In the genomic region with DNA sequence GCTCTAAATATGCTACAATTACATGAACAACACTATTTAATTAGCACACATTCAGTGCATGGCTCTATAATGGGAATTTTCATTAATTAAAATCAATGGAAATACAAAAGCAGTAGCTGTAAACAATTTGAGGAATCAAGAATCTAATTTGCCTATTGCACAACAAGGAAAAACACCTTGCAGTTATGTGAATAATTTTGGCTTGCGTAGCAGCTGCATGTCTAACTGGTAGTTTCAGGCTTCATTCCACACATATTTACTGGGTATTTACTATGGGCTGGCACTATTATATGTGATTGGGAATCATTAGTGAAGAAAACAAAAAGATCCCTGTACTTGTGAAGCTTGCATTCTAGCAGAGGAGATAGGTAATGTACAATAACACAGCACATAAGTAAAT, we compare ENCODE assay signal across 17 cellular contexts. TPM values are rescaled to one million over a fixed set of nuclear protein-coding genes. Genes with fewer than 3 reads are reported as not detected.
DNase-seq lines count a peak whose midpoint lies in the region; ATAC-seq and TF ChIP-seq lines count a peak whose summit lies in the region.
"Had no signal": no experiment of that assay in that cellular context is flagged by ENCODE, and none has a peak within 500 bp of the region (broad histone marks: within the 10 kb centered on the region; RNA-seq: fewer than 3 reads in every experiment).

No MANE protein-coding gene starts in this region.

- no peak for TF ChIP-seq CTCF in neural progenitor cell (IDR thresholded peaks at IDR 0.05)

- H3K4me2 ChIP-seq in neural progenitor cell: no peak overlapping the region

- H3F3A ChIP-seq in neural progenitor cell (ENCODE audit: low read depth): no peaks in the 10 kb centered on the region

- no peak overlapping the region for H3K27ac Mint-ChIP-seq in neural progenitor cell
- H3K27ac Mint-ChIP-seq in stimulated activated naive B cell treated with anti-CD40 and anti-IgM and Interleukin-4, amounts not matched to agents 10 μg/mL and 1 μg/mL and 100 μg/mL, for 72 hours: peak overlapping the region; percentile 26
- no peak overlapping the region for H3K27ac Mint-ChIP-seq in activated naive CD4-positive, alpha-beta T cell treated with anti-CD3 and anti-CD28 coated beads, Interleukin-2, amount 10 ng/mL, durations not matched to agents 7 days and 5 days
- H3K27ac Mint-ChIP-seq: CD4-positive, CD25-positive, alpha-beta regulatory T cell had no signal

- no peaks in the 10 kb centered on the region for H3K36me3 ChIP-seq in SK-N-MC (ENCODE audit: insufficient read depth, low read length)
- H3K36me3 ChIP-seq in neural progenitor cell: no peaks in the 10 kb centered on the region
- H3K36me3 ChIP-seq: BLaER1 treated with 17β-estradiol and CSF1 and Interleukin-3, amounts not matched to agents 10 nM and 100 nM had no signal

- H2AFZ ChIP-seq in neural progenitor cell (replicated peaks): peak overlapping the region; percentile 44
- H2AFZ ChIP-seq: GM23248 had no signal

- H3K4me3 Mint-ChIP-seq in neural progenitor cell: no peak overlapping the region
- no peak overlapping the region for H3K4me3 Mint-ChIP-seq in stimulated activated naive B cell treated with anti-CD40 and anti-IgM and Interleukin-4, amounts not matched to agents 10 μg/mL and 1 μg/mL and 100 μg/mL, for 72 hours
- H3K4me3 Mint-ChIP-seq in activated naive CD4-positive, alpha-beta T cell treated with anti-CD3 and anti-CD28 coated beads, Interleukin-2, amount 10 ng/mL, durations not matched to agents 7 days and 5 days: no peak overlapping the region
- H3K4me3 Mint-ChIP-seq: CD4-positive, CD25-positive, alpha-beta regulatory T cell had no signal

- no peaks in the 10 kb centered on the region for H3K9me3 Mint-ChIP-seq in neural progenitor cell
- peaks cover 6 to 8% of the 10 kb centered on the region in 2 donors for H3K9me3 Mint-ChIP-seq in stimulated activated naive B cell treated with anti-CD40 and anti-IgM and Interleukin-4, amounts not matched to agents 10 μg/mL and 1 μg/mL and 100 μg/mL, for 72 hours
- H3K9me3 Mint-ChIP-seq in activated naive CD4-positive, alpha-beta T cell treated with anti-CD3 and anti-CD28 coated beads, Interleukin-2, amount 10 ng/mL, durations not matched to agents 7 days and 5 days: no peaks in the 10 kb centered on the region

- H3K27me3 Mint-ChIP-seq in neural progenitor cell (ENCODE audit: insufficient read depth, low read depth): no peaks in the 10 kb centered on the region
- peaks cover 11 to 16% of the 10 kb centered on the region in 2 donors for H3K27me3 Mint-ChIP-seq in stimulated activated naive B cell treated with anti-CD40 and anti-IgM and Interleukin-4, amounts not matched to agents 10 μg/mL and 1 μg/mL and 100 μg/mL, for 72 hours
- H3K27me3 Mint-ChIP-seq in activated naive CD4-positive, alpha-beta T cell treated with anti-CD3 and anti-CD28 coated beads, Interleukin-2, amount 10 ng/mL, durations not matched to agents 7 days and 5 days: peaks cover 9% of the 10 kb centered on the region
- H3K27me3 Mint-ChIP-seq: CD4-positive, CD25-positive, alpha-beta regulatory T cell had no signal

- H3K9ac ChIP-seq in SK-N-MC (ENCODE audit: insufficient read length) (peak overlapping the region; percentile 21), neural progenitor cell (no peak overlapping the region)
- H3K9ac ChIP-seq: BLaER1 treated with 17β-estradiol and CSF1 and Interleukin-3, amounts not matched to agents 10 nM and 100 nM; GM23248 had no signal

- DNase-seq in NCI-H2227 treated with DMSO at 0.1 percent for 48 hours (lab: John Stamatoyannopoulos, UW) (peak; percentile 8), NCI-H2227 (lab: John Stamatoyannopoulos, UW; ENCODE audit: unreplicated experiment) (no peak), SK-N-MC (ENCODE audit: low read depth, low spot score) (no peak), neural progenitor cell (ENCODE audit: low spot score) (no peak), pons (ENCODE audit: low spot score) (no peak)
- no peak for DNase-seq in stimulated activated naive B cell treated with anti-CD40 and anti-IgM and Interleukin-4, amounts not matched to agents 10 μg/mL and 1 μg/mL and 100 μg/mL, for 72 hours
- no peak for DNase-seq in activated naive CD4-positive, alpha-beta T cell (lab: John Stamatoyannopoulos, UW)
- no peak for DNase-seq in activated naive CD4-positive, alpha-beta T cell treated with anti-CD3 and anti-CD28 coated beads, Interleukin-2, amount 10 ng/mL, durations not matched to agents 7 days and 5 days
- DNase-seq: AML-193; CD4-positive, CD25-positive, alpha-beta regulatory T cell; DMS53; GF-D8; GM23248; H7 had no signal

- H3K4me1 ChIP-seq in neural progenitor cell: peaks cover 8% of the 10 kb centered on the region

- CTCF ChIA-PET in activated naive CD4-positive, alpha-beta T cell treated with anti-CD3 and anti-CD28 coated beads, Interleukin-2, amount 10 ng/mL, durations not matched to agents 7 days and 5 days (lab: Charles Lee): no interaction called here

- ATAC-seq in stimulated activated naive B cell treated with anti-CD40 and anti-IgM and Interleukin-4, amounts not matched to agents 10 μg/mL and 1 μg/mL and 100 μg/mL, for 72 hours (replicated peaks): no peak

- no peaks in the 10 kb centered on the region for H3K36me3 Mint-ChIP-seq in neural progenitor cell
- no peaks in the 10 kb centered on the region for H3K36me3 Mint-ChIP-seq in stimulated activated naive B cell treated with anti-CD40 and anti-IgM and Interleukin-4, amounts not matched to agents 10 μg/mL and 1 μg/mL and 100 μg/mL, for 72 hours
- H3K36me3 Mint-ChIP-seq in activated naive CD4-positive, alpha-beta T cell treated with anti-CD3 and anti-CD28 coated beads, Interleukin-2, amount 10 ng/mL, durations not matched to agents 7 days and 5 days: no peaks in the 10 kb centered on the region
- H3K36me3 Mint-ChIP-seq: CD4-positive, CD25-positive, alpha-beta regulatory T cell had no signal

- H3K4me3 ChIP-seq in SK-N-MC (no peak overlapping the region), neural progenitor cell (no peak overlapping the region)
- H3K4me3 ChIP-seq: BLaER1 treated with 17β-estradiol and CSF1 and Interleukin-3, amounts not matched to agents 10 nM and 100 nM; GM23248 had no signal

- no peaks in the 10 kb centered on the region for H3K79me2 ChIP-seq in neural progenitor cell (ENCODE audit: low read depth)

- H3K27ac ChIP-seq in SK-N-MC (peak overlapping the region; percentile 93), neural progenitor cell (no peak overlapping the region)
- H3K27ac ChIP-seq: 22Rv1; BLaER1 treated with 17β-estradiol and CSF1 and Interleukin-3, amounts not matched to agents 10 nM and 100 nM; GM23248; HL-60 had no signal

- H4K20me1 ChIP-seq in neural progenitor cell (ENCODE audit: low read depth): no peaks in the 10 kb centered on the region
- H4K20me1 ChIP-seq: BLaER1 treated with 17β-estradiol and CSF1 and Interleukin-3, amounts not matched to agents 10 nM and 100 nM had no signal

- H3K4me1 Mint-ChIP-seq in neural progenitor cell: no peaks in the 10 kb centered on the region
- peaks cover 18 to 33% of the 10 kb centered on the region in 2 donors for H3K4me1 Mint-ChIP-seq in stimulated activated naive B cell treated with anti-CD40 and anti-IgM and Interleukin-4, amounts not matched to agents 10 μg/mL and 1 μg/mL and 100 μg/mL, for 72 hours
- H3K4me1 Mint-ChIP-seq in activated naive CD4-positive, alpha-beta T cell treated with anti-CD3 and anti-CD28 coated beads, Interleukin-2, amount 10 ng/mL, durations not matched to agents 7 days and 5 days: no peaks in the 10 kb centered on the region
- H3K4me1 Mint-ChIP-seq: CD4-positive, CD25-positive, alpha-beta regulatory T cell had no signal

- H3K9me3 ChIP-seq in SK-N-MC (ENCODE audit: low read depth, low read length): no peaks in the 10 kb centered on the region; the same call in 1 of the 2 replicates
- H3K9me3 ChIP-seq in neural progenitor cell (ENCODE audit: low read depth): no peaks in the 10 kb centered on the region
- H3K9me3 ChIP-seq: BLaER1 treated with 17β-estradiol and CSF1 and Interleukin-3, amounts not matched to agents 10 nM and 100 nM had no signal

- no peaks in the 10 kb centered on the region for H3K27me3 ChIP-seq in neural progenitor cell
- H3K27me3 ChIP-seq: BLaER1 treated with 17β-estradiol and CSF1 and Interleukin-3, amounts not matched to agents 10 nM and 100 nM had no signal

RNA-seq across cellular contexts. Expression of gene KIF6, which starts 26.4 kb away (rescaled TPM):
- 0.59 and 2.7 TPM in 2 replicates for total RNA-seq in neural progenitor cell (ENCODE audit: low replicate concordance)
- total RNA-seq: CD4-positive, CD25-positive, alpha-beta regulatory T cell had no signal
